32 cellular contexts compared by ENCODE assay signal in genomic region chr2:210753386-210753785, GRCh38.
"Had no signal": no experiment of that assay in that cellular context is flagged by ENCODE, and none has a peak within 500 bp of the region (broad histone marks: within the 10 kb centered on the region; RNA-seq: fewer than 3 reads in every experiment).

No MANE protein-coding gene starts in this region.

- H3K9me3 ChIP-seq: ascending aorta, breast epithelium had no signal

- H3K4me3 ChIP-seq: ascending aorta, breast epithelium had no signal

- ATAC-seq: activated CD4-positive, alpha-beta T cell treated with anti-CD3 and anti-CD28 coated beads for 36 hours; activated CD4-positive, CD25-positive, alpha-beta regulatory T cell treated with anti-CD3 and anti-CD28 coated beads, Interleukin-2, amount 50 U/mL, for 24 hours; activated CD8-positive, alpha-beta memory T cell treated with anti-CD3 and anti-CD28 coated beads, Interleukin-2, amount 10 ng/mL, durations not matched to agents 7 days and 5 days; activated CD8-positive, alpha-beta T cell treated with anti-CD3 and anti-CD28 coated beads, Interleukin-2, amount 10 ng/mL, durations not matched to agents 7 days and 5 days; activated naive CD8-positive, alpha-beta T cell treated with anti-CD3 and anti-CD28 coated beads, Interleukin-2, amount 50 U/mL, for 24 hours had no signal

- H3K36me3 ChIP-seq: ascending aorta, brain microvascular endothelial cell, breast epithelium had no signal

- H3K27me3 ChIP-seq: ascending aorta, brain microvascular endothelial cell, breast epithelium had no signal

- FAIRE-seq: TTC549 had no signal

- H3K27ac ChIP-seq: ascending aorta, brain microvascular endothelial cell, breast epithelium, VCaP had no signal

- DNase-seq: activated CD4-positive, alpha-beta memory T cell treated with anti-CD3 and anti-CD28 coated beads, Interleukin-2, amount 10 ng/mL, durations not matched to agents 7 days and 5 days; activated CD4-positive, alpha-beta T cell treated with anti-CD3 and anti-CD28 coated beads for 1 hour; activated CD4-positive, alpha-beta T cell treated with anti-CD3 and anti-CD28 coated beads for 36 hours; activated CD4-positive, alpha-beta T cell treated with anti-CD3 and anti-CD28 coated beads for 48 hours; activated CD4-positive, alpha-beta T cell treated with anti-CD3 and anti-CD28 coated beads, Interleukin-2, amount 10 ng/mL, durations not matched to agents 7 days and 5 days; activated CD4-positive, alpha-beta T cell treated with anti-CD3 and anti-CD28 coated beads, Interleukin-2, amount 50 U/mL, for 48 hours; activated CD4-positive, CD25-positive, alpha-beta regulatory T cell; activated CD8-positive, alpha-beta memory T cell treated with anti-CD3 and anti-CD28 coated beads for 24 hours; activated CD8-positive, alpha-beta memory T cell treated with anti-CD3 and anti-CD28 coated beads, Interleukin-2, amount 10 ng/mL, durations not matched to agents 7 days and 5 days; activated CD8-positive, alpha-beta memory T cell treated with anti-CD3 and anti-CD28 coated beads, Interleukin-2, amount 50 U/mL, for 48 hours; activated CD8-positive, alpha-beta T cell treated with anti-CD3 and anti-CD28 coated beads, Interleukin-2, amount 10 ng/mL, durations not matched to agents 7 days and 5 days; activated effector memory CD4-positive, alpha-beta T cell treated with Interleukin-2 at 50 U/mL for 16 hours; activated gamma-delta T cell; activated naive CD4-positive, alpha-beta T cell treated with anti-CD3 and anti-CD28 coated beads, Interleukin-2, amount 10 ng/mL, durations not matched to agents 7 days and 5 days; activated naive CD4-positive, alpha-beta T cell treated with Interleukin-2 at 50 U/mL for 16 hours; activated naive CD8-positive, alpha-beta T cell treated with anti-CD3 and anti-CD28 coated beads, Interleukin-2, amount 10 ng/mL, durations not matched to agents 7 days and 5 days; activated naive CD8-positive, alpha-beta T cell treated with anti-CD3 and anti-CD28 coated beads, Interleukin-2, amount 50 U/mL, for 24 hours; activated T-cell treated with anti-CD3 and anti-CD28 coated beads, Interleukin-2, amount 50 U/mL, for 24 hours; activated T-cell treated with anti-CD3 and anti-CD28 coated beads, Interleukin-2, amount 50 U/mL, for 48 hours; amygdala; anterior cingulate cortex; brain microvascular endothelial cell; caudate nucleus; cerebellar nuclear complex; T-helper 1 cell; T-helper 2 cell; T-helper 9 cell had no signal

- H3K4me1 ChIP-seq: ascending aorta, breast epithelium had no signal
